In genomic region chr3:42349765-42350594, GRCh38 we compare ENCODE assay signal across 20 cellular contexts.
"Had no signal": no experiment of that assay in that cellular context is flagged by ENCODE, and none has a peak within 500 bp of the region (broad histone marks: within the 10 kb centered on the region; RNA-seq: fewer than 3 reads in every experiment).

No MANE protein-coding gene starts in this region.

- H3K9me3 Mint-ChIP-seq: stimulated activated effector memory CD8-positive, alpha-beta T cell treated with anti-CD3 and anti-CD28 coated beads, Interleukin-12 subunit alpha, Interleukin-12 subunit beta, amount 100 ng/mL, for 72 hours had no signal

- H3K27ac Mint-ChIP-seq: memory B cell, nephron progenitor cell had no signal

- DNase-seq: activated CD4-positive, alpha-beta T cell treated with anti-CD3 and anti-CD28 coated beads for 4 hours; activated CD4-positive, alpha-beta T cell treated with anti-CD3 and anti-CD28 coated beads, Interleukin-2, amount 50 U/mL, for 48 hours; activated CD4-positive, CD25-positive, alpha-beta regulatory T cell; activated CD8-positive, alpha-beta memory T cell treated with anti-CD3 and anti-CD28 coated beads, Interleukin-2, amount 50 U/mL, for 48 hours; activated naive CD4-positive, alpha-beta T cell treated with Interleukin-2 at 50 U/mL for 16 hours; activated T-cell treated with anti-CD3 and anti-CD28 coated beads, Interleukin-2, amount 50 U/mL, for 48 hours; amygdala; cerebellar nuclear complex; cortex of kidney; heart right ventricle; left colon; mucosa of descending colon; nephron progenitor cell; pancreas; psoas muscle; stimulated activated CD4-positive, alpha-beta T cell treated with anti-CD3 and anti-CD28 coated beads, Interleukin-2, amount 100 ng/mL, for 24 hours; stimulated activated naive CD8-positive, alpha-beta T cell treated with anti-CD3 and anti-CD28 coated beads, Interleukin-15, amount 100 ng/mL, for 72 hours; tibial artery had no signal

- H3K27me3 Mint-ChIP-seq: stimulated activated naive CD8-positive, alpha-beta T cell treated with anti-CD3 and anti-CD28 coated beads, Interleukin-15, amount 100 ng/mL, for 72 hours had no signal

- H3K4me1 Mint-ChIP-seq: memory B cell; nephron progenitor cell; stimulated activated effector memory CD8-positive, alpha-beta T cell treated with anti-CD3 and anti-CD28 coated beads, Interleukin-12 subunit alpha, Interleukin-12 subunit beta, amount 100 ng/mL, for 72 hours had no signal

- ATAC-seq: heart right ventricle; left colon; mucosa of descending colon; pancreas; psoas muscle; stimulated activated effector memory CD8-positive, alpha-beta T cell treated with anti-CD3 and anti-CD28 coated beads, Interleukin-12 subunit alpha, Interleukin-12 subunit beta, amount 100 ng/mL, for 72 hours; stimulated activated naive CD8-positive, alpha-beta T cell treated with anti-CD3 and anti-CD28 coated beads, Interleukin-15, amount 100 ng/mL, for 72 hours had no signal

- H3K36me3 Mint-ChIP-seq: memory B cell; stimulated activated effector memory CD8-positive, alpha-beta T cell treated with anti-CD3 and anti-CD28 coated beads, Interleukin-12 subunit alpha, Interleukin-12 subunit beta, amount 100 ng/mL, for 72 hours had no signal

- H3K4me3 Mint-ChIP-seq: memory B cell; nephron progenitor cell; stimulated activated effector memory CD8-positive, alpha-beta T cell treated with anti-CD3 and anti-CD28 coated beads, Interleukin-12 subunit alpha, Interleukin-12 subunit beta, amount 100 ng/mL, for 72 hours; stimulated activated naive CD8-positive, alpha-beta T cell treated with anti-CD3 and anti-CD28 coated beads, Interleukin-15, amount 100 ng/mL, for 72 hours had no signal
